ENCODE assay signal across 13 cellular contexts in the genomic region with DNA sequence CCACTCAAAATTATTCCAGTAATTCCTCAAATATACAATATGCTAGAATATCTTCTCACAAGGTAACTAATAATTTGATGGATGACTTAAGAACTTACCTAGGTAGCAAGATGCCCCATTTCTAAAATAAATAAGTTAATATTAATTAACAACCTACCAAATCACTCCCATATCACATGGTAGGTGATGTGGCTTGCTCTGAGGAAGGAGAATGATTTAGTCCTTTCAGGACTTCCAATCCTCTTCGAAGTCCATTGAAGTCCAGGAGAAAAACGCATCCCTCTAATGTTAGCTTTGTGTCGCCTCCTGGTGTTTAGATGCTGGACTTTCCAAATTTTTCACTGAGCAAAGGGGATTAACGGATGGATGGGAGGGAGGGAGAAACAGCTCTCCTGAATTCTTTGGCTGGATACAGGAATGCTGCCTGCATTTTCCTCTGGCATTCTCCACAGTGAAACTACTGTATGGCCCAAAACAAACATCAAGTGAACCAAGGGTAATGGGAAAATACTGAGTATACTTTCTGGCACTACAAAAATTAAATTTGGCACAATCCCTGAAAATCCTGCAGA. TPM values are rescaled to one million over a fixed set of nuclear protein-coding genes. Genes with fewer than 3 reads are reported as not detected.
A peak's percentile ranks its signal among the peaks of the same experiment; 100 is the strongest.
DNase-seq lines count a peak whose midpoint lies in the region; ATAC-seq and TF ChIP-seq lines count a peak whose summit lies in the region.
"Had no signal": no experiment of that assay in that cellular context is flagged by ENCODE, and none has a peak within 500 bp of the region (broad histone marks: within the 10 kb centered on the region; RNA-seq: fewer than 3 reads in every experiment).

No MANE protein-coding gene starts in this region.

- peak overlapping the region; percentile 15 for H3K27ac ChIP-seq in foreskin keratinocyte
- no peak overlapping the region for H3K27ac ChIP-seq in smooth muscle cell (ENCODE audit: low read depth)

- no peak overlapping the region for H3K4me3 ChIP-seq in smooth muscle cell

- no peaks in the 10 kb centered on the region for H3K27me3 ChIP-seq in foreskin keratinocyte
- no peaks in the 10 kb centered on the region for H3K27me3 ChIP-seq in smooth muscle cell (ENCODE audit: low read depth)

- H4K20me1 ChIP-seq in smooth muscle cell (ENCODE audit: low read depth) = peaks cover 30% of the 10 kb centered on the region

- H2AFZ ChIP-seq in smooth muscle cell (ENCODE audit: low read depth) = no peak overlapping the region

- H3K4me1 ChIP-seq in foreskin keratinocyte = peaks cover 46% of the 10 kb centered on the region
- peaks cover 15% of the 10 kb centered on the region for H3K4me1 ChIP-seq in smooth muscle cell (ENCODE audit: low read depth)

- WGBS in smooth muscle cell (ENCODE audit: low lambda C conversion rate) = 78% methylated on average over 4 of the region's 4 CpGs

- no peaks in the 10 kb centered on the region for H3K9me3 ChIP-seq in smooth muscle cell (replicated peaks; ENCODE audit: low read depth)

- no peaks in the 10 kb centered on the region for H3K36me3 ChIP-seq in smooth muscle cell (ENCODE audit: low read depth)

- no peak overlapping the region for H3K4me2 ChIP-seq in smooth muscle cell

- in situ Hi-C loops in SK-MEL-5 (cut with HindIII; ENCODE audit: low pct_unique_long_range_greater_than_20kb, low sequenced_read_pairs) = no loop called here

- ATAC-seq in foreskin keratinocyte = no peak
- no peak for ATAC-seq in HG02870 (IDR thresholded peaks at IDR 0.05; ENCODE audit: unreplicated experiment)
- no peak for ATAC-seq in omental fat pad (ENCODE audit: low FRiP score)
- ATAC-seq: naive thymus-derived CD4-positive, alpha-beta T cell had no signal

- TF ChIP-seq CTCF in foreskin keratinocyte (conservative IDR thresholded peaks at IDR 0.05) (peak; percentile 52), smooth muscle cell (IDR thresholded peaks at IDR 0.05; ENCODE audit: borderline replicate concordance, insufficient read depth, poor library complexity, severe bottlenecking) (peak; percentile 6), omental fat pad (IDR thresholded peaks at IDR 0.05) (no peak)

- H3F3A ChIP-seq in smooth muscle cell (ENCODE audit: low read depth) = no peaks in the 10 kb centered on the region

- peak; percentile 1 for DNase-seq in NCI-H1694 treated with DMSO at 0.1 percent for 48 hours (lab: John Stamatoyannopoulos, UW)
- no peak for DNase-seq in NCI-H1694 (lab: John Stamatoyannopoulos, UW)
- DNase-seq in SK-MEL-5 (ENCODE audit: low read depth, low spot score) = peak; percentile 81
- DNase-seq in foreskin keratinocyte = peak in 1 of 2 donors; percentile 28
- DNase-seq in smooth muscle cell (lab: John Stamatoyannopoulos, UW; ENCODE audit: unreplicated experiment) = no peak
- no peak for DNase-seq in middle frontal gyrus (ENCODE audit: extremely low spot score, low spot score)
- DNase-seq in omental fat pad (ENCODE audit: low spot score) = no peak
- DNase-seq: activated CD4-positive, alpha-beta T cell treated with anti-CD3 and anti-CD28 coated beads, Interleukin-2, amount 50 U/mL, for 4 hours; activated naive CD8-positive, alpha-beta T cell treated with anti-CD3 and anti-CD28 coated beads for 36 hours; naive thymus-derived CD4-positive, alpha-beta T cell; NCI-H2029 treated with DMSO at 0.1 percent for 48 hours; SHP77 treated with DMSO at 0.1 percent for 48 hours had no signal

- peaks cover 20% of the 10 kb centered on the region for H3K79me2 ChIP-seq in smooth muscle cell (ENCODE audit: low read depth)

- no peak overlapping the region for H3K9ac ChIP-seq in smooth muscle cell (ENCODE audit: low read depth)

RNA-seq across cellular contexts. Expression of gene PRICKLE2, which starts 58.6 kb away (rescaled TPM):
- total RNA-seq in SK-MEL-5 (2014; rRNA removed; shearing (Covaris generic)) = 0.69 and 1.5 TPM in 2 replicates
- polyA plus RNA-seq in SK-MEL-5 (2015; cell fraction: cytosol; rRNA removed) = 0.42 and 0.68 TPM in 2 replicates
- 2.4 and 5.3 TPM in 2 replicates for polyA plus RNA-seq in SK-MEL-5 (2015; cell fraction: nucleus; rRNA removed)
- 6.3 and 8.4 TPM in 2 replicates for total RNA-seq in foreskin keratinocyte
- polyA plus RNA-seq in foreskin keratinocyte = 1.2 TPM in 2 replicates
- 49.9 and 68.9 TPM in 2 replicates for total RNA-seq in smooth muscle cell
- 7.8 and 13.3 TPM in 2 replicates for polyA plus RNA-seq in smooth muscle cell
- 10 to 100 TPM; 56.1 to 88.4 (median 81.3) TPM for total RNA-seq in omental fat pad
- total RNA-seq: activated naive CD8-positive, alpha-beta T cell treated with anti-CD3 and anti-CD28 coated beads for 36 hours had no signal
- polyA plus RNA-seq: naive thymus-derived CD4-positive, alpha-beta T cell had no signal

Comparison
In these comparisons a context has a peak if more than half of its experiments do, and no peak if none do; other contexts are left out.
1. DNase-seq: peak in NCI-H1694 treated with DMSO at 0.1 percent for 48 hours (single experiment) and SK-MEL-5 (single experiment); none in NCI-H1694 (single experiment), smooth muscle cell (single experiment), middle frontal gyrus (single experiment) and omental fat pad (single experiment).
2. CTCF ChIP-seq: peak in foreskin keratinocyte (single experiment) and smooth muscle cell (single experiment); none in omental fat pad (0 of 3).